Comparison of ENCODE assay signal across 8 cellular contexts in the genomic region with DNA sequence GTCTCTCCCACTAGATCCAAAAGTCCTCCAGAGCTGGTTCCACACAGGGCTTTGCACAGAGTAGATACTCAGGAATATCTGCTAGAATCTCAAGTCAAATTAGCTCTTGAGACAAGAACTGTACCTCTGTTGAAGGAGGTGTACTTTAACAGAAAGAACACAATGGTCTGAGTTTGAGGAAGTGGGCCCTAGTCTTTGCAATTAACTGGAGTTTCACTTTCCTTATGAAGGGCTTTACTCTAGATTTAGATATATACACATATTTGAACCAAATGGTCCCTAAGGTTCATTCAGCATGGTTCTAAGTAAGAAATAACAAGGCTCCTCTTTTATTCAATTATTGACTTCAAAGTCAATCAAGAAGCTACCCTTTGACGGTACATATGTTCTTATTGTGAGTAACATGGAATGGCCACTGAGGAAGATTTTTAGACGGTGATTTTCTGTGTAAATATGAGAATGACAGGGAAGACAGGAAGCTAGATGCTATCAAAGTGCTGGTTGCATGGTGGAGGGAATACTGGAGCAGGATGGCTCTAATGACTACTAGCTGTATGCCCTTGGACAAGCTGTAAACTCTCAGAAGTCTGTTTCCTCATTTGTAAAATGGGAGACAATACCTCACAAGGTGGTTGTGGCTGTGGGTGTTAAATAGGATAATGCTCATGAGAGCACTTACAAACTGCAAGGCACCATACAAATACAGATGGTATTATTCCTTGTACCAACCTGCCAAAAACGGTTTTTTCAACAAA.
A peak's percentile ranks its signal among the peaks of the same experiment; 100 is the strongest.
DNase-seq lines count a peak whose midpoint lies in the region; ATAC-seq and TF ChIP-seq lines count a peak whose summit lies in the region.

No MANE protein-coding gene starts in this region.

- peak overlapping the region in 2 of 4 donors; percentile 8 to 36 for H3K27ac ChIP-seq in body of pancreas

- no peak overlapping the region for H3K4me3 ChIP-seq in mucosa of descending colon
- H3K4me3 ChIP-seq in body of pancreas: no peak overlapping the region

- TF ChIP-seq POLR2A in body of pancreas (IDR thresholded peaks at IDR 0.05): no peak

- H3K9me3 ChIP-seq in mucosa of descending colon: no peaks in the 10 kb centered on the region
- H3K9me3 ChIP-seq in body of pancreas: no peaks in the 10 kb centered on the region

- H3K36me3 ChIP-seq in mucosa of descending colon (ENCODE audit: low read depth) (no peaks in the 10 kb centered on the region), body of pancreas (replicated peaks in 1 of 2; ENCODE audit: insufficient read depth in 1 of 2, low read depth in 2 of 2) (no peaks in the 10 kb centered on the region)

- H3K4me1 ChIP-seq in mucosa of descending colon (ENCODE audit: low read depth) (peaks cover 19% of the 10 kb centered on the region), body of pancreas (peaks cover 30% of the 10 kb centered on the region)

- TF ChIP-seq CTCF in mucosa of descending colon (IDR thresholded peaks at IDR 0.05) (no peak), body of pancreas (IDR thresholded peaks at IDR 0.05) (no peak)

- intact Hi-C loops in mucosa of descending colon (cut with DNase I, micrococcal nuclease): no loop called here
- intact Hi-C loops in body of pancreas (cut with DNase I): no loop called here

- H3K27me3 ChIP-seq in body of pancreas: no peaks in the 10 kb centered on the region

- ATAC-seq in activated CD4-positive, CD25-positive, alpha-beta regulatory T cell treated with anti-CD3 and anti-CD28 coated beads, Interleukin-2, amount 50 U/mL, for 24 hours: peak; percentile 80 to 87
- peak; percentile 88 for ATAC-seq in HG02885 (IDR thresholded peaks at IDR 0.05; ENCODE audit: poor library complexity, unreplicated experiment)
- peak; percentile 72 for ATAC-seq in mucosa of descending colon
- no peak for ATAC-seq in body of pancreas

- WGBS in body of pancreas, 2 donors: 72 to 82% methylated on average over 3 of the region's 3 CpGs

- DNase-seq in activated CD4-positive, CD25-positive, alpha-beta regulatory T cell treated with anti-CD3 and anti-CD28 coated beads, Interleukin-2, amount 50 U/mL, for 72 hours: no peak
- DNase-seq in mucosa of descending colon (no peak), body of pancreas (no peak), NCI-H1436 treated with DMSO at 0.1 percent for 48 hours (lab: John Stamatoyannopoulos, UW) (no peak), NCI-H226 (no peak)

TF ChIP-seq in PFSK-1, 5 proteins besides CTCF, POLR2A, EP300 and RAD21:
- TF ChIP-seq, protein P1, sequence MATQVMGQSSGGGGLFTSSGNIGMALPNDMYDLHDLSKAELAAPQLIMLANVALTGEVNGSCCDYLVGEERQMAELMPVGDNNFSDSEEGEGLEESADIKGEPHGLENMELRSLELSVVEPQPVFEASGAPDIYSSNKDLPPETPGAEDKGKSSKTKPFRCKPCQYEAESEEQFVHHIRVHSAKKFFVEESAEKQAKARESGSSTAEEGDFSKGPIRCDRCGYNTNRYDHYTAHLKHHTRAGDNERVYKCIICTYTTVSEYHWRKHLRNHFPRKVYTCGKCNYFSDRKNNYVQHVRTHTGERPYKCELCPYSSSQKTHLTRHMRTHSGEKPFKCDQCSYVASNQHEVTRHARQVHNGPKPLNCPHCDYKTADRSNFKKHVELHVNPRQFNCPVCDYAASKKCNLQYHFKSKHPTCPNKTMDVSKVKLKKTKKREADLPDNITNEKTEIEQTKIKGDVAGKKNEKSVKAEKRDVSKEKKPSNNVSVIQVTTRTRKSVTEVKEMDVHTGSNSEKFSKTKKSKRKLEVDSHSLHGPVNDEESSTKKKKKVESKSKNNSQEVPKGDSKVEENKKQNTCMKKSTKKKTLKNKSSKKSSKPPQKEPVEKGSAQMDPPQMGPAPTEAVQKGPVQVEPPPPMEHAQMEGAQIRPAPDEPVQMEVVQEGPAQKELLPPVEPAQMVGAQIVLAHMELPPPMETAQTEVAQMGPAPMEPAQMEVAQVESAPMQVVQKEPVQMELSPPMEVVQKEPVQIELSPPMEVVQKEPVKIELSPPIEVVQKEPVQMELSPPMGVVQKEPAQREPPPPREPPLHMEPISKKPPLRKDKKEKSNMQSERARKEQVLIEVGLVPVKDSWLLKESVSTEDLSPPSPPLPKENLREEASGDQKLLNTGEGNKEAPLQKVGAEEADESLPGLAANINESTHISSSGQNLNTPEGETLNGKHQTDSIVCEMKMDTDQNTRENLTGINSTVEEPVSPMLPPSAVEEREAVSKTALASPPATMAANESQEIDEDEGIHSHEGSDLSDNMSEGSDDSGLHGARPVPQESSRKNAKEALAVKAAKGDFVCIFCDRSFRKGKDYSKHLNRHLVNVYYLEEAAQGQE (IDR thresholded peaks at IDR 0.05; ENCODE audit: insufficient read depth in 1 of 2, low read depth in 2 of 2, low read length in 2 of 2): no peak
- TF ChIP-seq SIN3A (IDR thresholded peaks at IDR 0.05; ENCODE audit: borderline replicate concordance, insufficient read depth, low read length): 0 out of 2 replicates have a peak, but pooled peaks have one; percentile 41
